In genomic region chr18:32930695-32931301, GRCh38 we compare ENCODE assay signal across 8 cellular contexts.
DNase-seq lines count a peak whose midpoint lies in the region; ATAC-seq and TF ChIP-seq lines count a peak whose summit lies in the region.

No MANE protein-coding gene starts in this region.

- H3K36me3 ChIP-seq in A673 (ENCODE audit: insufficient read depth, low read length, poor library complexity, severe bottlenecking) (no peaks in the 10 kb centered on the region), WERI-Rb-1 (no peaks in the 10 kb centered on the region), lung (ENCODE audit: control insufficient read depth in 2 of 2, insufficient read depth in 2 of 2, low read length in 2 of 2) (no peaks in the 10 kb centered on the region)

- H3K27ac ChIP-seq in A673 (ENCODE audit: low read depth, low read length, poor library complexity, severe bottlenecking) (no peak overlapping the region), WERI-Rb-1 (no peak overlapping the region), lung (ENCODE audit: low read depth in 1 of 2, low read length in 1 of 2) (no peak overlapping the region)

- H3K27me3 ChIP-seq in A673 (replicated peaks; ENCODE audit: insufficient read depth, low read depth, low read length, poor library complexity) = no peaks in the 10 kb centered on the region
- no peaks in the 10 kb centered on the region for H3K27me3 ChIP-seq in WERI-Rb-1 (ENCODE audit: insufficient read depth, low read depth, severe bottlenecking)
- no peaks in the 10 kb centered on the region for H3K27me3 ChIP-seq in lung (ENCODE audit: control insufficient read depth, insufficient read depth)

- BruUV-seq in A673 (replicated peaks; lab: Mats Ljungman, UMichigan) = no TSS peak

- ATAC-seq in GM18511 (IDR thresholded peaks at IDR 0.05; ENCODE audit: unreplicated experiment) (peak; percentile 100), HG02852 (IDR thresholded peaks at IDR 0.05; ENCODE audit: unreplicated experiment) (peak; percentile 100), lung (ENCODE audit: insufficient read depth, low FRiP score) (peak; percentile 11)

- H3K9me3 ChIP-seq in A673 (ENCODE audit: low read depth, low read length, poor library complexity, severe bottlenecking) (no peaks in the 10 kb centered on the region), WERI-Rb-1 (ENCODE audit: severe bottlenecking) (no peaks in the 10 kb centered on the region), lung (ENCODE audit: control insufficient read depth in 2 of 2, insufficient read depth in 1 of 2, low read length in 1 of 2) (no peaks in the 10 kb centered on the region)

- POLR2A ChIA-PET in A673 (lab: Charles Lee; ENCODE audit: low non-redundant PET) = no interaction called here

- H3K4me1 ChIP-seq in A673 (ENCODE audit: insufficient read depth, low read length, poor library complexity, severe bottlenecking) (no peaks in the 10 kb centered on the region), lung (ENCODE audit: control insufficient read depth in 2 of 2, insufficient read depth in 2 of 2, low read length in 2 of 2) (no peaks in the 10 kb centered on the region)

- CTCF ChIA-PET in A673 (lab: Charles Lee) = no interaction called here

- TF ChIP-seq CTCF in A673 (conservative IDR thresholded peaks at IDR 0.05; ENCODE audit: low read depth, low read length) (peak; percentile 72), WERI-Rb-1 (IDR thresholded peaks at IDR 0.05; ENCODE audit: low read depth, low read length) (peak; percentile 59), lung (IDR thresholded peaks at IDR 0.05; ENCODE audit: control extremely low read depth, extremely low read depth) (no peak)

- no peak overlapping the region for H3K4me3 ChIP-seq in A673 (ENCODE audit: low read depth, low read length, poor library complexity, severe bottlenecking)
- no peak overlapping the region for H3K4me3 ChIP-seq in WERI-Rb-1 (ENCODE audit: low read depth, low read length)
- H3K4me3 ChIP-seq in lung = no peak overlapping the region

- DNase-seq in A673 (ENCODE audit: low spot score) (peak; percentile 71), NCI-H1105 treated with DMSO at 0.1 percent for 48 hours (lab: John Stamatoyannopoulos, UW) (peak; percentile 43), WERI-Rb-1 (no peak), lung (ENCODE audit: low spot score) (no peak), DMS79 treated with DMSO at 0.1 percent for 48 hours (lab: John Stamatoyannopoulos, UW) (no peak), dedifferentiated amniotic fluid mesenchymal stem cell (ENCODE audit: extremely low spot score) (no peak)

- intact Hi-C loops in A673 (cut with micrococcal nuclease; ENCODE audit: unreplicated experiment) = no loop called here

- WGBS in lung, 2 donors = 37 to 47% methylated on average over 6 of the region's 6 CpGs

Comparison
In these comparisons a context has a peak if more than half of its experiments do, and no peak if none do; other contexts are left out.
1. DNase-seq: peak in A673 (single experiment) and NCI-H1105 treated with DMSO at 0.1 percent for 48 hours (single experiment); none in WERI-Rb-1 (single experiment), lung (single experiment), DMS79 treated with DMSO at 0.1 percent for 48 hours (single experiment) and dedifferentiated amniotic fluid mesenchymal stem cell (single experiment).
2. ATAC-seq: peak in every context shown above with its lines; median percentile 100 in GM18511; 100 in HG02852; 11 in lung.